Comparison of ENCODE assay signal across 19 cellular contexts in genomic region chr5:44546283-44546682, GRCh38.
A peak's percentile ranks its signal among the peaks of the same experiment; 100 is the strongest.
DNase-seq lines count a peak whose midpoint lies in the region; ATAC-seq, FAIRE-seq and TF ChIP-seq lines count a peak whose summit lies in the region.
"Had no signal": no experiment of that assay in that cellular context is flagged by ENCODE, and none has a peak within 500 bp of the region (broad histone marks: within the 10 kb centered on the region; RNA-seq: fewer than 3 reads in every experiment).

No MANE protein-coding gene starts in this region.

- H3K9me3 ChIP-seq in right cardiac atrium (ENCODE audit: control insufficient read depth, low read length) (no peaks in the 10 kb centered on the region), astrocyte (ENCODE audit: insufficient read depth, low read depth, low read length) (no peaks in the 10 kb centered on the region)
- H3K9me3 ChIP-seq: testis had no signal

- H3K4me3 ChIP-seq in right cardiac atrium (ENCODE audit: low read length) = no peak overlapping the region
- H3K4me3 ChIP-seq in astrocyte (ENCODE audit: insufficient read depth, low read depth, low read length) = no peak overlapping the region
- H3K4me3 ChIP-seq: GM12878, lung, testis had no signal

- no peak overlapping the region for H3K27ac Mint-ChIP-seq in astrocyte (ENCODE audit: unreplicated experiment)

- H3K27ac ChIP-seq in right cardiac atrium (ENCODE audit: low read length) = no peak overlapping the region
- H3K27ac ChIP-seq in astrocyte (ENCODE audit: low read depth, low read length) = no peak overlapping the region
- H3K27ac ChIP-seq: testis had no signal

- no peak overlapping the region for H3K4me2 ChIP-seq in astrocyte (ENCODE audit: low read length)

- H3K27me3 ChIP-seq in right cardiac atrium (ENCODE audit: control insufficient read depth, insufficient read depth) (no peaks in the 10 kb centered on the region), astrocyte (ENCODE audit: insufficient read depth, low read length) (no peaks in the 10 kb centered on the region)
- H3K27me3 ChIP-seq: testis had no signal

- no peaks in the 10 kb centered on the region for H3K79me2 ChIP-seq in astrocyte (ENCODE audit: insufficient read depth, low read length)

- no peaks in the 10 kb centered on the region for H4K20me1 ChIP-seq in astrocyte (ENCODE audit: insufficient read depth, low read length)

- 60% methylated on average over 2 of the region's 2 CpGs for WGBS in right cardiac atrium

- FAIRE-seq in astrocyte (lab: Jason Lieb, UNC) = no peak
- FAIRE-seq: bronchial epithelial cell, GM12878 had no signal

- no peak overlapping the region for H3K4me3 Mint-ChIP-seq in astrocyte (ENCODE audit: unreplicated experiment)

- ATAC-seq in Right ventricle myocardium inferior = peak; percentile 48
- ATAC-seq in right cardiac atrium = no peak
- ATAC-seq in HG02852 (IDR thresholded peaks at IDR 0.05; ENCODE audit: unreplicated experiment) = no peak
- ATAC-seq: activated CD4-positive, CD25-positive, alpha-beta regulatory T cell treated with anti-CD3 and anti-CD28 coated beads, Interleukin-2, amount 50 U/mL, for 24 hours; GM12878 had no signal

- no peaks in the 10 kb centered on the region for H3K36me3 Mint-ChIP-seq in astrocyte (ENCODE audit: low read depth, unreplicated experiment)

- intact Hi-C loops in Right ventricle myocardium inferior (cut with DNase I) (no loop called here), right cardiac atrium (cut with DNase I) (no loop called here)

- H3K9me3 Mint-ChIP-seq in astrocyte (ENCODE audit: unreplicated experiment) = no peaks in the 10 kb centered on the region

- H3K27me3 Mint-ChIP-seq in astrocyte (ENCODE audit: low read depth, unreplicated experiment) = no peaks in the 10 kb centered on the region

- no peak overlapping the region for H3K9ac ChIP-seq in astrocyte (ENCODE audit: low read length)

- H2AFZ ChIP-seq in astrocyte (ENCODE audit: low read depth, low read length) = no peak overlapping the region

- DNase-seq in Right ventricle myocardium inferior (ENCODE audit: missing footprints) (no peak), right cardiac atrium (no peak), astrocyte (ENCODE audit: low read depth) (peak; percentile 49), inferior parietal cortex (ENCODE audit: extremely low spot score) (peak; percentile 1), GOT3 (lab: John Stamatoyannopoulos, UW) (no peak), hypothalamus (lab: John Stamatoyannopoulos, UW) (no peak)
- DNase-seq in activated CD8-positive, alpha-beta memory T cell treated with anti-CD3 and anti-CD28 coated beads, Interleukin-2, amount 50 U/mL, for 48 hours = no peak
- DNase-seq: 8988T; effector CD8-positive, alpha-beta T cell; EL; NCI-H1092 treated with DMSO at 0.1 percent for 48 hours; NCI-H2227 treated with DMSO at 0.1 percent for 48 hours; SHP77 treated with DMSO at 0.1 percent for 48 hours; testis had no signal

- H3K36me3 ChIP-seq in astrocyte (ENCODE audit: insufficient read depth, low read length) = no peaks in the 10 kb centered on the region

- no peak for TF ChIP-seq CTCF in astrocyte (IDR thresholded peaks at IDR 0.05; ENCODE audit: insufficient read depth, low read depth, low read length)

- no peaks in the 10 kb centered on the region for H3K4me1 ChIP-seq in right cardiac atrium (ENCODE audit: control insufficient read depth, insufficient read depth, low read length)
- H3K4me1 ChIP-seq in astrocyte (ENCODE audit: insufficient read depth, low read length) = no peaks in the 10 kb centered on the region
- H3K4me1 ChIP-seq: testis had no signal

- H3K4me1 Mint-ChIP-seq in astrocyte (ENCODE audit: low read depth, unreplicated experiment) = peaks cover 5% of the 10 kb centered on the region

Comparison
In these comparisons a context has a peak if more than half of its experiments do, and no peak if none do; other contexts are left out.
1. DNase-seq: peak in astrocyte (single experiment) and inferior parietal cortex (single experiment); none in Right ventricle myocardium inferior (single experiment), right cardiac atrium (0 of 3), GOT3 (single experiment), hypothalamus (0 of 51) and activated CD8-positive, alpha-beta memory T cell treated with anti-CD3 and anti-CD28 coated beads, Interleukin-2, amount 50 U/mL, for 48 hours (single experiment).